ENCODE assay signal across 8 cellular contexts in the genomic region with DNA sequence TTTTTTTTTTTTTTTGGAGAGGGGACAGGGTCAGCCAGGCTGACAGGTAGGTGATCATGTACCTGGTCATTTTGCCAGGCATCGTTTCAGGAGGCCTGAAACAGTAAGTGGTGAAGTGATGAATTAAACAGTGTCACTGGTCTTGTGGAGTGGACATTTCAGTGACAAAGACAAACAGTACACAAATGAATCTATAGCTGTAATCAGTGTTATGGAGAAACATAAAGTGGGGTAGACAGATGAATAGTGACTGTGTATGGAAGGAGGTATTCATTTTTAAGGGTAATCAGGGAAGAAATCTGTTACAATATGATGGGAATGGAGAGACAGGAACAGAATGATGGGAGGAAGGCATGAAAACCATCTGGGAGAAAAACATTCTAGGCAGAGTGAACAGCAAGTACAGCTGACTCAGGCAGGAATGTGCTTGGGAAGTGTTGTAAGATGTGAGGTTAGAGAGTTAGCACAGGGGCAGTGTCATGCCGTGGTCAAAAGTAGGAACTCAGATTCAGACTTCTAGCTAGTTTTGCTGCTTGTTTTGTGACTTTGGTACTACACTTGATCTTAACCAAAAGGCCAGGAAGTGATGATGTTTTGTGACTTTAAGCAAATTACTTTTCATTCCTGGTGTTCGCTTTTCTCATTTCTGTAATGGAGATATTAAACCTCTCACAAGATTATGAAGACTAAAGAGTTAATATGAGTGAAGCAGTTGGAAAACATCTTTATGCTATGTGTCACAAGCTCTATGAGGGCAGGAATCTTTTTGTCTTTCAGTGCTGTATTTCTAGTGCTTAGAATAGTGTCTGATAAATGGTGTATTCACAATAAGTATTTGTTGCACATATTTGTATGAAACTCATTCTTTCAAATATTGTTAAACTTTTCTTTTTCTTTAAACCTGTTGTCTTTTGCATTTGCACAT. TPM values are rescaled to one million over a fixed set of nuclear protein-coding genes. Genes with fewer than 3 reads are reported as not detected.
DNase-seq lines count a peak whose midpoint lies in the region; ATAC-seq and TF ChIP-seq lines count a peak whose summit lies in the region.

No MANE protein-coding gene starts in this region.

- no peak for TF ChIP-seq CTCF in astrocyte of the cerebellum (IDR thresholded peaks at IDR 0.05; ENCODE audit: low read depth, low read length, missing control alignments)
- TF ChIP-seq CTCF in right lobe of liver (IDR thresholded peaks at IDR 0.05), result no peak
- TF ChIP-seq CTCF in suprapubic skin (IDR thresholded peaks at IDR 0.05), result no peak

- ATAC-seq in right lobe of liver (peak; percentile 59 to 68 (median 62)), HG03439 (IDR thresholded peaks at IDR 0.05; ENCODE audit: unreplicated experiment) (no peak)

- H3K27ac ChIP-seq in BLaER1 treated with 17β-estradiol and CSF1 and Interleukin-3, amounts not matched to agents 10 nM and 100 nM, result peak overlapping the region in 6 of 11 experiments; percentile 5 to 36 (median 17); a peak in 4 of 22 replicates
- H3K27ac ChIP-seq in right lobe of liver (peak overlapping the region in 1 of 3 donors; percentile 14), suprapubic skin (no peak overlapping the region)

- WGBS in right lobe of liver (ENCODE audit: insufficient coverage, low coverage, low lambda C conversion rate, missing lambda C conversion rate), result 58% methylated on average over 3 of the region's 3 CpGs
- 67% methylated on average over 3 of the region's 3 CpGs for WGBS in suprapubic skin

- H3K4me2 ChIP-seq in BLaER1 treated with 17β-estradiol and CSF1 and Interleukin-3, amounts not matched to agents 10 nM and 100 nM, result peak overlapping the region in 6 of 11 experiments; percentile 11 to 81 (median 38); a peak in 11 of 22 replicates

- H3K9ac ChIP-seq in BLaER1 treated with 17β-estradiol and CSF1 and Interleukin-3, amounts not matched to agents 10 nM and 100 nM, result peak overlapping the region in 1 of 11 experiments; percentile 11; a peak in 2 of 22 replicates

- peaks cover 8 to 79% (median 26%) of the 10 kb centered on the region in 10 experiments; a peak in 19 of 20 replicates for H3K4me1 ChIP-seq in BLaER1 treated with 17β-estradiol and CSF1 and Interleukin-3, amounts not matched to agents 10 nM and 100 nM
- peaks cover 0 to 41% (median 5%) of the 10 kb centered on the region in 4 donors for H3K4me1 ChIP-seq in right lobe of liver
- peaks cover 21% of the 10 kb centered on the region for H3K4me1 ChIP-seq in suprapubic skin

- TF ChIP-seq EP300 in suprapubic skin (IDR thresholded peaks at IDR 0.05), result no peak

- peaks cover 0 to 23% (median 13%) of the 10 kb centered on the region in 11 experiments; a peak in 10 of 22 replicates for H3K9me3 ChIP-seq in BLaER1 treated with 17β-estradiol and CSF1 and Interleukin-3, amounts not matched to agents 10 nM and 100 nM (replicated peaks in 1 of 11)
- H3K9me3 ChIP-seq in right lobe of liver (no peaks in the 10 kb centered on the region), suprapubic skin (no peaks in the 10 kb centered on the region)

- TF ChIP-seq POLR2A in right lobe of liver (IDR thresholded peaks at IDR 0.05), result no peak
- TF ChIP-seq POLR2A in suprapubic skin (IDR thresholded peaks at IDR 0.05), result no peak

- peak; percentile 21 for DNase-seq in HK-2 (ENCODE audit: unreplicated experiment)
- peak; percentile 77 for DNase-seq in astrocyte of the cerebellum (ENCODE audit: low read depth)
- no peak for DNase-seq in right lobe of liver
- DNase-seq in T-helper 9 cell, result no peak
- DNase-seq in suprapubic skin (ENCODE audit: low spot score in 2 of 2), result no peak
- no peak for DNase-seq in activated CD4-positive, alpha-beta T cell treated with anti-CD3 and anti-CD28 coated beads, Interleukin-2, amount 50 U/mL, for 1 hour

- H3K27me3 ChIP-seq in BLaER1 treated with 17β-estradiol and CSF1 and Interleukin-3, amounts not matched to agents 10 nM and 100 nM, result no peaks in the 10 kb centered on the region
- H3K27me3 ChIP-seq in right lobe of liver (no peaks in the 10 kb centered on the region), suprapubic skin (no peaks in the 10 kb centered on the region)

- no peak overlapping the region for H3K4me3 ChIP-seq in BLaER1 treated with 17β-estradiol and CSF1 and Interleukin-3, amounts not matched to agents 10 nM and 100 nM
- no peak overlapping the region for H3K4me3 ChIP-seq in astrocyte of the cerebellum (ENCODE audit: low read depth, low read length)
- H3K4me3 ChIP-seq in right lobe of liver, result no peak overlapping the region
- H3K4me3 ChIP-seq in suprapubic skin, result no peak overlapping the region

- H4K20me1 ChIP-seq in BLaER1 treated with 17β-estradiol and CSF1 and Interleukin-3, amounts not matched to agents 10 nM and 100 nM, result peaks cover 16 to 100% (median 61%) of the 10 kb centered on the region in 11 experiments; a peak in 20 of 22 replicates

- in situ Hi-C loops in astrocyte of the cerebellum (cut with HindIII; ENCODE audit: low sequenced_read_pairs), result no loop called here

- H3K36me3 ChIP-seq in BLaER1 treated with 17β-estradiol and CSF1 and Interleukin-3, amounts not matched to agents 10 nM and 100 nM, result peaks cover 51 to 80% (median 62%) of the 10 kb centered on the region in 11 experiments
- H3K36me3 ChIP-seq in right lobe of liver (no peaks in the 10 kb centered on the region), suprapubic skin (no peaks in the 10 kb centered on the region)

- intact Hi-C loops in right lobe of liver (cut with DNase I), result no loop called here

RNA-seq across cellular contexts. Expression of gene QKI, which starts 43.4 kb away (rescaled TPM):
- total RNA-seq in right lobe of liver, result 10 to 100 TPM; 47.6 to 80.8 (median 76.3) TPM
- 100 to 1,000 TPM; 149 to 187 (median 165) TPM for total RNA-seq in suprapubic skin

Comparison
In these comparisons a context has a peak if more than half of its experiments do, and no peak if none do; other contexts are left out.
1. DNase-seq: peak in HK-2 (single experiment) and astrocyte of the cerebellum (single experiment); none in right lobe of liver (0 of 3), T-helper 9 cell (single experiment), suprapubic skin (0 of 2) and activated CD4-positive, alpha-beta T cell treated with anti-CD3 and anti-CD28 coated beads, Interleukin-2, amount 50 U/mL, for 1 hour (single experiment).